2 cellular contexts compared by ENCODE assay signal in the genomic region with DNA sequence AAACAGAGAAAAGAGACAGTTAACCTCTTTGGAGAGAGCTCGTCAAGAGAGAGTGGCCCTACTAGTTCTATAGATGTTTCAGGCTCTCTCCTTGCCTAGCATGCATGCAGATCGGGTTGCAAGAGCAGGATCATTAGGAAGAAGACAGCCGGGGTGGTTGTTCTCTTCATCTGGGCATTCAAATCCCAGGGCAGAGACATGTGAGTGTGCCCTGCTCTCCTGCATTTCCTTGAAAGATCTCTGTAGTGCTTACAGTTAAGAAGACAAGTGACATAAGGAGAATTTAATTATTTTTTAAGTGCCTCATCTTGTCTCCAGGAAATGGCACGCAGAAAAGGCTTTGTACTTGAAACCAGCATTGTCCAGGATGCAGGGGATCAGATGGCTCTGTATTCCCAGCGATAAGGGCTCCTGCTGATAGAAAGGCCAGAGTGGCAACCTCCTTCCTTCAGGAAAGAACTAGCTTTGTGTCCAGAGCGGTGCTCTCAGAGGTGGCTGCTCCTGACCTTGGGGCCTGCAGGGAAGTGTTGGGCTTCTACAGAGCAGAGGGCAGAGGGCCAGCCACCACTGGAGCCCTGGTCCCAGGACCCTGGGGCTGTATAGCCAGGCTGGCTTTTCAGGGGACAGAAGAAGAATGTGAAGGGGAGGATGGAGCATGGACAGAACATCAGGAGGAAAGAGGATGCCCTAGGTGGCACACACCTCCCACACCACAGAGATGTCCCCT.
TF ChIP-seq lines count a peak whose summit lies in the region.

No MANE protein-coding gene starts in this region.

TF ChIP-seq in SK-N-SH, 30 proteins besides CTCF, POLR2A, EP300 and RAD21:
- no peak for TF ChIP-seq RXRA (IDR thresholded peaks at IDR 0.05; ENCODE audit: borderline replicate concordance, low read depth)
- TF ChIP-seq TCF12 (IDR thresholded peaks at IDR 0.05), result no peak
- no peak for TF ChIP-seq JUND (IDR thresholded peaks at IDR 0.05)
- TF ChIP-seq CHD2 (IDR thresholded peaks at IDR 0.05; ENCODE audit: low read length, partially characterized antibody), result no peak
- no peak for TF ChIP-seq ZBTB33 (IDR thresholded peaks at IDR 0.05; ENCODE audit: borderline replicate concordance, low read depth)
- TF ChIP-seq, protein P1, sequence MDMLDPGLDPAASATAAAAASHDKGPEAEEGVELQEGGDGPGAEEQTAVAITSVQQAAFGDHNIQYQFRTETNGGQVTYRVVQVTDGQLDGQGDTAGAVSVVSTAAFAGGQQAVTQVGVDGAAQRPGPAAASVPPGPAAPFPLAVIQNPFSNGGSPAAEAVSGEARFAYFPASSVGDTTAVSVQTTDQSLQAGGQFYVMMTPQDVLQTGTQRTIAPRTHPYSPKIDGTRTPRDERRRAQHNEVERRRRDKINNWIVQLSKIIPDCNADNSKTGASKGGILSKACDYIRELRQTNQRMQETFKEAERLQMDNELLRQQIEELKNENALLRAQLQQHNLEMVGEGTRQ (IDR thresholded peaks at IDR 0.05; ENCODE audit: borderline replicate concordance, low read depth, low read length), result no peak
- no peak for TF ChIP-seq TEAD4 (IDR thresholded peaks at IDR 0.05; ENCODE audit: borderline replicate concordance, insufficient read depth)
- no peak for TF ChIP-seq FOSL2 (IDR thresholded peaks at IDR 0.05; ENCODE audit: borderline replicate concordance, low read depth)
- TF ChIP-seq, protein P2, sequence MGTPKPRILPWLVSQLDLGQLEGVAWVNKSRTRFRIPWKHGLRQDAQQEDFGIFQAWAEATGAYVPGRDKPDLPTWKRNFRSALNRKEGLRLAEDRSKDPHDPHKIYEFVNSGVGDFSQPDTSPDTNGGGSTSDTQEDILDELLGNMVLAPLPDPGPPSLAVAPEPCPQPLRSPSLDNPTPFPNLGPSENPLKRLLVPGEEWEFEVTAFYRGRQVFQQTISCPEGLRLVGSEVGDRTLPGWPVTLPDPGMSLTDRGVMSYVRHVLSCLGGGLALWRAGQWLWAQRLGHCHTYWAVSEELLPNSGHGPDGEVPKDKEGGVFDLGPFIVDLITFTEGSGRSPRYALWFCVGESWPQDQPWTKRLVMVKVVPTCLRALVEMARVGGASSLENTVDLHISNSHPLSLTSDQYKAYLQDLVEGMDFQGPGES (IDR thresholded peaks at IDR 0.05; ENCODE audit: low read depth, low read length), result no peak
- TF ChIP-seq, protein P3, sequence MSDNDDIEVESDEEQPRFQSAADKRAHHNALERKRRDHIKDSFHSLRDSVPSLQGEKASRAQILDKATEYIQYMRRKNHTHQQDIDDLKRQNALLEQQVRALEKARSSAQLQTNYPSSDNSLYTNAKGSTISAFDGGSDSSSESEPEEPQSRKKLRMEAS (IDR thresholded peaks at IDR 0.05; ENCODE audit: low read depth), result no peak
- TF ChIP-seq SIN3A (IDR thresholded peaks at IDR 0.05; ENCODE audit: borderline replicate concordance, low read depth, low read length), result no peak
- no peak for TF ChIP-seq NRF1 (IDR thresholded peaks at IDR 0.05; ENCODE audit: low read depth, low read length)
- TF ChIP-seq FOXM1 (IDR thresholded peaks at IDR 0.05; ENCODE audit: low read depth), result no peak
- no peak for TF ChIP-seq YY1 (IDR thresholded peaks at IDR 0.05; ENCODE audit: low read depth)

TF ChIP-seq in SK-N-SH treated with all-trans-retinoic acid at 6 μM for 48 hours, 23 proteins besides CTCF, POLR2A, EP300 and RAD21:
- TF ChIP-seq CREB5 (CRISPR knock-in tag; IDR thresholded peaks at IDR 0.05; ENCODE audit: low read depth) (no peak), ESRRG (CRISPR knock-in tag; IDR thresholded peaks at IDR 0.05) (no peak), TCF4 (CRISPR knock-in tag; IDR thresholded peaks at IDR 0.05; ENCODE audit: borderline replicate concordance) (no peak), CSDC2 (CRISPR knock-in tag; IDR thresholded peaks at IDR 0.05) (no peak), ZC3H10 (CRISPR knock-in tag; IDR thresholded peaks at IDR 0.05) (no peak)
TF ChIP-seq in SK-N-SH treated with all-trans-retinoic acid at 6 μM for 48 hours: peak in this region for 0.
